In the genomic region with DNA sequence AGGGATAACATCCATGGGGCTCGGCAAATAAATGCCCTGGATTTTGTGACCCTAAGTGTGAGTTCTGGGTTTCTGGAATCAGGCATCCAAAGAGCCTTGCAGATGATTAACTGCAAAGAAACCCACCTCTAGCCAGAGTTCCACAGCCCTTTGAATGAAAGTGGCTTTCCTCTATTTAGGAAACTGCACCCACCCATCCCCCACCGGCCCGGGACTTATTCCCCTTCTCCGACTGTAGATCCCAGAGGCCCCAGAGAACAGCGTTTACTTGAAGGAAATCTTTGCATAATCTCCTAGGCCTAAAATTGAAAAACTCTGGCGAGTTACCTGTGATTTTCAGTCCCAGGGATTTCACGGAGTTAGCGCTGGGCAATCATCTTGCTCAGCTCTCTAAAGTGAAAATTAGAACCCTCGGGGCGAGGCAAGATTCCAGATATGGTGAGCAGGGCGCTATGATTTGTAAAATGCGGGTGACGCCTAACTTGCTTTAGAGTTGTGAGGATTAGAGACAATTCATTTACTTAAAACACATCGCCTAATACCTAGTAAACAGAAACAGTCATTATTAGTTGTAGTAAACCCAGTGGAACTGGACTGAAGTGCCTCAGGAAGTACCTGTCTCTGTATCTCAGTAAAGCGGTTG, we compare ENCODE assay signal across 1 cellular context.
TF ChIP-seq lines count a peak whose summit lies in the region.

No MANE protein-coding gene starts in this region.

TF ChIP-seq in A549, 52 proteins besides CTCF, POLR2A, EP300 and RAD21 (continued from another document):
- no peak for TF ChIP-seq HMGXB4 (CRISPR knock-in tag; IDR thresholded peaks at IDR 0.05; ENCODE audit: borderline replicate concordance)
- no peak for TF ChIP-seq RCOR1 (IDR thresholded peaks at IDR 0.05; ENCODE audit: low read depth, low read length)
- TF ChIP-seq ZFP36 (IDR thresholded peaks at IDR 0.05; ENCODE audit: borderline replicate concordance, partially characterized antibody) = no peak
- TF ChIP-seq, protein P1, sequence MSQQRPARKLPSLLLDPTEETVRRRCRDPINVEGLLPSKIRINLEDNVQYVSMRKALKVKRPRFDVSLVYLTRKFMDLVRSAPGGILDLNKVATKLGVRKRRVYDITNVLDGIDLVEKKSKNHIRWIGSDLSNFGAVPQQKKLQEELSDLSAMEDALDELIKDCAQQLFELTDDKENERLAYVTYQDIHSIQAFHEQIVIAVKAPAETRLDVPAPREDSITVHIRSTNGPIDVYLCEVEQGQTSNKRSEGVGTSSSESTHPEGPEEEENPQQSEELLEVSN (IDR thresholded peaks at IDR 0.05; ENCODE audit: borderline replicate concordance, low read depth) = no peak
- no peak for TF ChIP-seq HOXB5 (CRISPR knock-in tag; IDR thresholded peaks at IDR 0.05)
- no peak for TF ChIP-seq SREBF2 (IDR thresholded peaks at IDR 0.05)
- TF ChIP-seq FOXS1 (CRISPR knock-in tag; IDR thresholded peaks at IDR 0.05) = no peak
- TF ChIP-seq HES2 (IDR thresholded peaks at IDR 0.05) = no peak
